In the genomic region with DNA sequence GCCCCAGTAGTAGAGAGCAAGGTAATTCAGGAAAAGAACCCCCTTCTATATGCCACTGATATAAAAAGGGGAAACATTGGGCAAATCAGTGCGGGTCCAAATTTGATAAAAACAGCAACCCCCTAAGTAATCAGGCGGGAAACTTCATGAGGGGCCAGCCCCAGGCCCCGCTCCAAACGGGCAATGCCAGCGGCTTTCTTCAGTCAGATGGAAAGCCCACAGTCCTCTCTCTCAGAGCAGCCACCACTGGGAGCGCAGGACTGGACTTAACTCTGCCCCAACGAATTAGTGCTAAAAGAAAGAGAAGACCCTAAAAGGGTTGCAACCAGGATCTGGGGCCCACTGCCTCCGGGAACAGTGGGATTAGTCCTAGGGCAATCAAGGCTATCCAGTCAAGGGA, we compare ENCODE assay signal across 11 cellular contexts. TPM values are rescaled to one million over a fixed set of nuclear protein-coding genes. Genes with fewer than 3 reads are reported as not detected.
"Had no signal": no experiment of that assay in that cellular context is flagged by ENCODE, and none has a peak within 500 bp of the region (broad histone marks: within the 10 kb centered on the region; RNA-seq: fewer than 3 reads in every experiment).

No MANE protein-coding gene starts in this region.

- H3K27ac Mint-ChIP-seq: HFFc6 had no signal

- H3K9ac ChIP-seq: GM23248 had no signal

- H3K4me1 Mint-ChIP-seq: IgD-negative memory B cell had no signal

- DNase-seq: GM23248, GOT3, H7, HFFc6 had no signal

- H3K27ac ChIP-seq: GM23248, HL-60 had no signal

- H3K27me3 Mint-ChIP-seq: IgD-negative memory B cell had no signal

- ATAC-seq: HCT116, HepG2 had no signal

- H3K4me3 Mint-ChIP-seq: HFFc6, IgD-negative memory B cell had no signal

- H3K4me3 ChIP-seq: GM23248, HAP-1 had no signal

- H3K36me3 Mint-ChIP-seq: IgD-negative memory B cell had no signal

- H3K9me3 ChIP-seq: HAP-1 had no signal

- H3K4me1 ChIP-seq: HAP-1 had no signal

- H3K9me3 Mint-ChIP-seq: HFFc6 had no signal

- H3K36me3 ChIP-seq: HAP-1 had no signal

- FAIRE-seq: HepG2 had no signal

RNA-seq across cellular contexts. Expression of a gene that starts 9.9 kb away (rescaled TPM):
- total RNA-seq: GM23248, HepG2 had no signal
- polyA plus RNA-seq: GM23248, HepG2, IgD-negative memory B cell had no signal

RNA-seq across cellular contexts. Expression of a gene that starts 52.1 kb away (rescaled TPM):
- total RNA-seq: H4 had no signal
- polyA plus RNA-seq: GM23248, IgD-negative memory B cell had no signal

RNA-seq across cellular contexts. Expression of a gene that starts 60.0 kb away (rescaled TPM):
- total RNA-seq: GM23248, H4, H7, HFFc6, HT1080 had no signal
- polyA plus RNA-seq: GM23248, HepG2, IgD-negative memory B cell had no signal
